8 cellular contexts compared by ENCODE assay signal in the genomic region with DNA sequence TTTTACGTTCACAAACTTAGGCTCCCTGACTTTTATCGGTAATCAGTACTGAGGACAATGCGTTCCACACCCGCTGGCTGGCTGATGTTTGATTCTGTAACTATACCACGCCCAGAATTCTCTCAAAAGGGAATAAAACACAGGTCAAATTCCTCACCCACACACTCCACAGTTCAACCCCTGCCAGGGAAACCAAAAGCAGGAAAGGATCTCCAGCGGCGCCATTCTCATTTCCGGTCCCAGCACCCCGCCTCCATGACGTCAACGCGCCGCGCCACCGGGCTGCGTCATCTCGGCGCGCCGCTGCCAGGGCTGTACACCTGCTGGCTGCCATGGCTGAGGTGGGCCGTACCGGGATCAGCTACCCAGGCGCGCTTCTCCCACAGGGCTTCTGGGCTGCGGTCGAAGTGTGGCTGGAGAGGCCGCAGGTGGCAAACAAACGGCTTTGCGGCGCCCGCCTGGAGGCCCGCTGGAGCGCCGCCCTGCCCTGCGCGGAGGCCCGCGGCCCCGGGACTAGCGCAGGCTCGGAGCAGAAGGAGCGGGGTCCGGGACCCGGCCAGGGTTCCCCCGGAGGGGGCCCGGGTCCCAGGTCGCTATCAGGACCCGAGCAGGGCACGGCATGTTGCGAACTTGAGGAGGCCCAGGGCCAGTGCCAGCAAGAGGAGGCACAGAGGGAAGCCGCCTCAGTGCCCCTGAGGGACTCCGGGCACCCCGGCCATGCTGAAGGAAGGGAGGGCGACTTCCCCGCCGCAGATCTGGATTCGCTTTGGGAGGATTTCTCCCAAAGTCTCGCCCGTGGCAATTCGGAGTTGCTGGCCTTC. TPM values are rescaled to one million over a fixed set of nuclear protein-coding genes. Genes with fewer than 3 reads are reported as not detected.
DNase-seq lines count a peak whose midpoint lies in the region; ATAC-seq and TF ChIP-seq lines count a peak whose summit lies in the region.

A gene (minus strand): TSS at position 233 of the 821 bp plus-strand sequence. CDS start 24,202 bp downstream, outside the sequence.
A gene with protein sequence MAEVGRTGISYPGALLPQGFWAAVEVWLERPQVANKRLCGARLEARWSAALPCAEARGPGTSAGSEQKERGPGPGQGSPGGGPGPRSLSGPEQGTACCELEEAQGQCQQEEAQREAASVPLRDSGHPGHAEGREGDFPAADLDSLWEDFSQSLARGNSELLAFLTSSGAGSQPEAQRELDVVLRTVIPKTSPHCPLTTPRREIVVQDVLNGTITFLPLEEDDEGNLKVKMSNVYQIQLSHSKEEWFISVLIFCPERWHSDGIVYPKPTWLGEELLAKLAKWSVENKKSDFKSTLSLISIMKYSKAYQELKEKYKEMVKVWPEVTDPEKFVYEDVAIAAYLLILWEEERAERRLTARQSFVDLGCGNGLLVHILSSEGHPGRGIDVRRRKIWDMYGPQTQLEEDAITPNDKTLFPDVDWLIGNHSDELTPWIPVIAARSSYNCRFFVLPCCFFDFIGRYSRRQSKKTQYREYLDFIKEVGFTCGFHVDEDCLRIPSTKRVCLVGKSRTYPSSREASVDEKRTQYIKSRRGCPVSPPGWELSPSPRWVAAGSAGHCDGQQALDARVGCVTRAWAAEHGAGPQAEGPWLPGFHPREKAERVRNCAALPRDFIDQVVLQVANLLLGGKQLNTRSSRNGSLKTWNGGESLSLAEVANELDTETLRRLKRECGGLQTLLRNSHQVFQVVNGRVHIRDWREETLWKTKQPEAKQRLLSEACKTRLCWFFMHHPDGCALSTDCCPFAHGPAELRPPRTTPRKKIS (plus strand): TSS at position 287 of the 821 bp plus-strand sequence. CDS start 46 bp downstream, at position 333.

- peak within 1 kb of the TSS; percentile 3 to 90 for H3K27ac ChIP-seq in ovary
- H3K27ac ChIP-seq in thymus (ENCODE audit: low read depth) = peak within 1 kb of the TSS; percentile 94

- no peak for TF ChIP-seq CTCF in GM12864 (IDR thresholded peaks at IDR 0.05; ENCODE audit: low read depth, low read length, missing control alignments)
- TF ChIP-seq CTCF in ovary (IDR thresholded peaks at IDR 0.05) = peak in 2 of 3 donors; percentile 13 to 49

- peaks cover 15% of the 10 kb centered on the region for H3K4me1 ChIP-seq in ovary (ENCODE audit: insufficient read depth)
- H3K4me1 ChIP-seq in thymus (ENCODE audit: control insufficient read depth, insufficient read depth, low read length) = peaks cover 33% of the 10 kb centered on the region

- TF ChIP-seq POLR2A in ovary (IDR thresholded peaks at IDR 0.05) = peak; percentile 82

- H3K4me3 ChIP-seq in GM12864 (ENCODE audit: low read depth, low read length) (peak within 1 kb of the TSS; percentile 98), ovary (peak within 1 kb of the TSS; percentile 88), thymus (ENCODE audit: low read length) (peak within 1 kb of the TSS; percentile 67)

- ATAC-seq in HG02623 (IDR thresholded peaks at IDR 0.05; ENCODE audit: unreplicated experiment) = peak; percentile 87

- intact Hi-C loops in head of caudate nucleus (cut with DNase I) = loop anchor here (2.0 kb wide), 1 partner anchor 14 kb away; no protein-coding TSS in a partner anchor
- intact Hi-C loops in ovary (cut with DNase I) = no loop called here

- DNase-seq in GM12864 (ENCODE audit: low read depth) (no peak), NCI-H1105 treated with DMSO at 0.1 percent for 48 hours (lab: John Stamatoyannopoulos, UW) (peak; percentile 59), SW480 (ENCODE audit: low spot score) (peak; percentile 87), head of caudate nucleus (peak; percentile 83 to 97 (median 92)), ovary (peak; percentile 89 to 97 (median 93))
- peak; percentile 90 for DNase-seq in activated naive CD8-positive, alpha-beta T cell treated with anti-CD3 and anti-CD28 coated beads, Interleukin-2, amount 50 U/mL, for 16 hours (ENCODE audit: low read depth, low spot score)

- H3K36me3 ChIP-seq in ovary (no peaks in the 10 kb centered on the region), thymus (ENCODE audit: control insufficient read depth, insufficient read depth) (no peaks in the 10 kb centered on the region)

- no peaks in the 10 kb centered on the region for H3K27me3 ChIP-seq in ovary
- H3K27me3 ChIP-seq in thymus (ENCODE audit: control insufficient read depth, insufficient read depth) = no peaks in the 10 kb centered on the region

- no peaks in the 10 kb centered on the region for H3K9me3 ChIP-seq in ovary
- H3K9me3 ChIP-seq in thymus (ENCODE audit: control insufficient read depth) = no peaks in the 10 kb centered on the region

- 0 to 1% (median 0%) methylated on average over 40 to 60 of the region's 60 CpGs for WGBS in ovary, 3 donors
- WGBS in thymus = under 1% methylated on average over 60 of the region's 60 CpGs

- TF ChIP-seq EP300 in ovary (IDR thresholded peaks at IDR 0.05) = no peak

RNA-seq across cellular contexts. Expression of the first gene that starts in this region (rescaled TPM):
- 10 to 100 TPM; 15.0 to 32.4 (median 24.2) TPM for total RNA-seq in ovary
- polyA plus RNA-seq in ovary (10 to 100 TPM; 10.1 to 14.2 TPM), thymus (18.1 TPM)

RNA-seq across cellular contexts. Expression of the second gene that starts in this region (rescaled TPM):
- total RNA-seq in ovary = 10 to 100 TPM; 29.7 to 54.8 (median 35.9) TPM
- polyA plus RNA-seq in ovary = 10 to 100 TPM; 14.6 to 30.3 TPM
- polyA plus RNA-seq in thymus = 8.4 TPM
